ENCODE assay signal across 18 cellular contexts in genomic region chr4:8671712-8672290, GRCh38.
"Had no signal": no experiment of that assay in that cellular context is flagged by ENCODE, and none has a peak within 500 bp of the region (broad histone marks: within the 10 kb centered on the region; RNA-seq: fewer than 3 reads in every experiment).

No MANE protein-coding gene starts in this region.

- H3K27ac Mint-ChIP-seq: effector memory CD8-positive, alpha-beta T cell; immature natural killer cell; memory B cell; natural killer cell; stimulated activated memory B cell treated with anti-CD40 and anti-IgM and Interleukin-4, amounts not matched to agents 10 μg/mL and 1 μg/mL and 100 μg/mL, for 72 hours; type B pancreatic cell had no signal

- H3K9me3 ChIP-seq: colonic mucosa, prostate gland, right atrium auricular region, testis, tibial artery had no signal

- H3K27ac ChIP-seq: colonic mucosa, parathyroid adenoma, prostate gland, right atrium auricular region, testis, tibial artery had no signal

- H3K9ac ChIP-seq: parathyroid adenoma had no signal

- H3K4me3 Mint-ChIP-seq: effector memory CD8-positive, alpha-beta T cell; immature natural killer cell; memory B cell; natural killer cell; stimulated activated memory B cell treated with anti-CD40 and anti-IgM and Interleukin-4, amounts not matched to agents 10 μg/mL and 1 μg/mL and 100 μg/mL, for 72 hours; type B pancreatic cell had no signal

- H3K4me3 ChIP-seq: colonic mucosa, lung, prostate gland, right atrium auricular region, testis, tibial artery had no signal

- H3K4me1 ChIP-seq: colonic mucosa, parathyroid adenoma, prostate gland, right atrium auricular region, testis, tibial artery had no signal

- DNase-seq: colonic mucosa; effector memory CD8-positive, alpha-beta T cell; hypothalamus; immature natural killer cell; natural killer cell; occipital lobe; stimulated activated CD4-positive, alpha-beta T cell treated with anti-CD3 and anti-CD28 coated beads, Interleukin-4, amount 100 ng/mL, for 4 hours; stimulated activated naive CD8-positive, alpha-beta T cell treated with anti-CD3 and anti-CD28 coated beads, Interleukin-15, Interleukin-2, amounts not matched to agents 100 U/mL and 50 U/mL, for 24 hours; substantia nigra; testis; tibial artery had no signal

- H3K27me3 ChIP-seq: colonic mucosa, right atrium auricular region, testis had no signal

- H3K4me1 Mint-ChIP-seq: immature natural killer cell; memory B cell; natural killer cell; stimulated activated memory B cell treated with anti-CD40 and anti-IgM and Interleukin-4, amounts not matched to agents 10 μg/mL and 1 μg/mL and 100 μg/mL, for 72 hours had no signal

- H3K36me3 Mint-ChIP-seq: immature natural killer cell; memory B cell; natural killer cell; stimulated activated memory B cell treated with anti-CD40 and anti-IgM and Interleukin-4, amounts not matched to agents 10 μg/mL and 1 μg/mL and 100 μg/mL, for 72 hours; type B pancreatic cell had no signal

- H3K9me3 Mint-ChIP-seq: natural killer cell, type B pancreatic cell had no signal

- H3K36me3 ChIP-seq: colonic mucosa, prostate gland, right atrium auricular region, tibial artery had no signal
